10 cellular contexts compared by ENCODE assay signal in genomic region chr3:59456852-59457485, GRCh38.
DNase-seq lines count a peak whose midpoint lies in the region; ATAC-seq and TF ChIP-seq lines count a peak whose summit lies in the region.
"Had no signal": no experiment of that assay in that cellular context is flagged by ENCODE, and none has a peak within 500 bp of the region (broad histone marks: within the 10 kb centered on the region; RNA-seq: fewer than 3 reads in every experiment).

No MANE protein-coding gene starts in this region.

- no peak for TF ChIP-seq CTCF in MM.1S (IDR thresholded peaks at IDR 0.05; ENCODE audit: low read length)
- TF ChIP-seq CTCF in HFFc6 (IDR thresholded peaks at IDR 0.05): no peak

- H3K4me1 Mint-ChIP-seq in activated CD4-positive, alpha-beta memory T cell treated with anti-CD3 and anti-CD28 coated beads for 36 hours (ENCODE audit: low read depth): peaks cover 26% of the 10 kb centered on the region
- no peaks in the 10 kb centered on the region for H3K4me1 Mint-ChIP-seq in HFFc6 (ENCODE audit: low read depth)

- ATAC-seq in GM18499 (IDR thresholded peaks at IDR 0.05; ENCODE audit: insufficient read depth, unreplicated experiment): peak; percentile 93
- peak; percentile 88 for ATAC-seq in GM19328 (IDR thresholded peaks at IDR 0.05; ENCODE audit: unreplicated experiment)
- peak; percentile 98 for ATAC-seq in HG02884 (IDR thresholded peaks at IDR 0.05; ENCODE audit: unreplicated experiment)

- no peaks in the 10 kb centered on the region for H3K27me3 ChIP-seq in MM.1S (replicated peaks; ENCODE audit: insufficient read depth, low read length)

- H3K36me3 ChIP-seq in MM.1S (replicated peaks; ENCODE audit: insufficient read depth, low read length): no peaks in the 10 kb centered on the region

- no peak overlapping the region for H2AFZ ChIP-seq in MM.1S (ENCODE audit: low read length)

- peaks cover 5% of the 10 kb centered on the region for H3K36me3 Mint-ChIP-seq in activated CD4-positive, alpha-beta memory T cell treated with anti-CD3 and anti-CD28 coated beads for 36 hours
- no peaks in the 10 kb centered on the region for H3K36me3 Mint-ChIP-seq in HFFc6 (ENCODE audit: low read depth)

- CTCF ChIA-PET in activated CD4-positive, alpha-beta memory T cell treated with anti-CD3 and anti-CD28 coated beads for 36 hours (lab: Charles Lee): interaction anchor here (0.7 to 1.9 kb wide), 5 partner anchors 29 to 143 kb away, joined by 3 to 10 read pairs (median 6); no protein-coding TSS in a partner anchor

- POLR2A ChIA-PET in activated CD4-positive, alpha-beta memory T cell treated with anti-CD3 and anti-CD28 coated beads for 36 hours (lab: Charles Lee): interaction anchor here (1.0 to 1.3 kb wide), 2 partner anchors 12 to 13 kb away, joined by 4 to 5 read pairs; no protein-coding TSS in a partner anchor

- H3K4me3 ChIP-seq in MM.1S (ENCODE audit: low read length): no peak overlapping the region

- H3K4me3 Mint-ChIP-seq in activated CD4-positive, alpha-beta memory T cell treated with anti-CD3 and anti-CD28 coated beads for 36 hours: no peak overlapping the region
- H3K4me3 Mint-ChIP-seq in HFFc6: no peak overlapping the region

- DNase-seq in activated CD4-positive, alpha-beta memory T cell treated with anti-CD3 and anti-CD28 coated beads for 36 hours: peak; percentile 63
- DNase-seq in MM.1S (no peak), HFFc6 (no peak), NCI-H1092 treated with DMSO at 0.1 percent for 48 hours (lab: John Stamatoyannopoulos, UW) (no peak)
- no peak for DNase-seq in activated effector memory CD4-positive, alpha-beta T cell treated with anti-CD3 and anti-CD28 coated beads, Interleukin-2, amount 50 U/mL, for 16 hours
- DNase-seq: DMS 273 treated with DMSO at 0.1 percent for 48 hours, NCI-H2081 had no signal

- no peaks in the 10 kb centered on the region for H3K9me3 ChIP-seq in MM.1S (replicated peaks; ENCODE audit: insufficient read depth, low read length)

- no peaks in the 10 kb centered on the region for H3K79me2 ChIP-seq in MM.1S (ENCODE audit: low read length)

- peaks cover 18% of the 10 kb centered on the region for H3K4me1 ChIP-seq in MM.1S (ENCODE audit: low read length)

- no peaks in the 10 kb centered on the region for H3K9me2 ChIP-seq in MM.1S (replicated peaks; ENCODE audit: insufficient read depth, low read length)

- peaks cover 10% of the 10 kb centered on the region for H3K9me3 Mint-ChIP-seq in activated CD4-positive, alpha-beta memory T cell treated with anti-CD3 and anti-CD28 coated beads for 36 hours
- H3K9me3 Mint-ChIP-seq in HFFc6: peaks cover 11% of the 10 kb centered on the region

- H3K4me2 ChIP-seq in MM.1S (ENCODE audit: low read depth, low read length): no peak overlapping the region

- no peak overlapping the region for H3K9ac ChIP-seq in MM.1S (ENCODE audit: low read length)

- intact Hi-C loops in activated CD4-positive, alpha-beta memory T cell treated with anti-CD3 and anti-CD28 coated beads for 36 hours (cut with micrococcal nuclease): loop anchor here (1.0 to 10.0 kb wide), 7 partner anchors 13 to 982 kb away; no protein-coding TSS in a partner anchor

- H3K27me3 Mint-ChIP-seq in activated CD4-positive, alpha-beta memory T cell treated with anti-CD3 and anti-CD28 coated beads for 36 hours: no peaks in the 10 kb centered on the region
- no peaks in the 10 kb centered on the region for H3K27me3 Mint-ChIP-seq in HFFc6 (ENCODE audit: insufficient read depth)

- H3K27ac Mint-ChIP-seq in activated CD4-positive, alpha-beta memory T cell treated with anti-CD3 and anti-CD28 coated beads for 36 hours: peak overlapping the region; percentile 10
- no peak overlapping the region for H3K27ac Mint-ChIP-seq in HFFc6

- H4K20me1 ChIP-seq in MM.1S (ENCODE audit: insufficient read depth, low read length): no peaks in the 10 kb centered on the region

- peaks cover 8% of the 10 kb centered on the region for H3F3A ChIP-seq in MM.1S (ENCODE audit: insufficient read depth, low read length)

- no peak overlapping the region for H3K27ac ChIP-seq in MM.1S (ENCODE audit: low read length)
